11 cellular contexts compared by ENCODE assay signal in genomic region chr12:54412348-54412747, GRCh38. TPM values are rescaled to one million over a fixed set of nuclear protein-coding genes. Genes with fewer than 3 reads are reported as not detected.
DNase-seq lines count a peak whose midpoint lies in the region; ATAC-seq, FAIRE-seq and TF ChIP-seq lines count a peak whose summit lies in the region.
"Had no signal": no experiment of that assay in that cellular context is flagged by ENCODE, and none has a peak within 500 bp of the region (broad histone marks: within the 10 kb centered on the region; RNA-seq: fewer than 3 reads in every experiment).

No MANE protein-coding gene starts in this region.

- peaks cover 14 to 20% of the 10 kb centered on the region in 2 donors for H3K36me3 ChIP-seq in neuronal stem cell (replicated peaks in 1 of 2; ENCODE audit: control insufficient read depth in 2 of 2, insufficient read depth in 2 of 2, low read length in 2 of 2)

- peaks cover 2 to 8% of the 10 kb centered on the region in 2 donors for H3K4me1 ChIP-seq in neuronal stem cell (ENCODE audit: control insufficient read depth in 2 of 2, insufficient read depth in 1 of 2, low read depth in 1 of 2, low read length in 2 of 2)

- H2BK5ac ChIP-seq in neuronal stem cell (ENCODE audit: low read length) = no peak overlapping the region

- H3K27me3 ChIP-seq in neuronal stem cell (ENCODE audit: control insufficient read depth in 3 of 3, insufficient read depth in 3 of 3, low read depth in 1 of 3, low read length in 3 of 3) = no peaks in the 10 kb centered on the region

- H3K14ac ChIP-seq in neuronal stem cell (ENCODE audit: low read length) = no peak overlapping the region

- H3K18ac ChIP-seq in neuronal stem cell (ENCODE audit: low read length) = no peak overlapping the region

- no peak for TF ChIP-seq POLR2A in GM12892 (IDR thresholded peaks at IDR 0.05; ENCODE audit: low read depth, low read length)

- DNase-seq in islet precursor cell (peak; percentile 45), NCI-H2171 treated with DMSO at 0.1 percent for 48 hours (lab: John Stamatoyannopoulos, UW) (no peak), neuronal stem cell (ENCODE audit: low spot score) (no peak), GM12892 (ENCODE audit: insufficient read length) (no peak)
- DNase-seq in stimulated activated naive B cell treated with anti-CD40 and anti-IgM and Interleukin-4, amounts not matched to agents 10 μg/mL and 1 μg/mL and 100 μg/mL, for 72 hours = no peak
- DNase-seq: NCI-H1436 treated with DMSO at 0.1 percent for 48 hours, SHP77 treated with DMSO at 0.1 percent for 48 hours had no signal

- no peak overlapping the region for H4K91ac ChIP-seq in neuronal stem cell (ENCODE audit: low read depth, low read length, poor library complexity)

- H3K36me3 Mint-ChIP-seq in IgD-negative memory B cell = no peaks in the 10 kb centered on the region
- no peaks in the 10 kb centered on the region for H3K36me3 Mint-ChIP-seq in activated naive CD8-positive, alpha-beta T cell
- H3K36me3 Mint-ChIP-seq in stimulated activated naive B cell treated with anti-CD40 and anti-IgM and Interleukin-4, amounts not matched to agents 10 μg/mL and 1 μg/mL and 100 μg/mL, for 72 hours = no peaks in the 10 kb centered on the region
- H3K36me3 Mint-ChIP-seq: type B pancreatic cell had no signal

- H2BK12ac ChIP-seq in neuronal stem cell (ENCODE audit: low read length) = no peak overlapping the region

- H3K4me1 Mint-ChIP-seq in IgD-negative memory B cell = peaks cover 33 to 50% (median 34%) of the 10 kb centered on the region in 3 donors
- H3K4me1 Mint-ChIP-seq in activated naive CD8-positive, alpha-beta T cell (ENCODE audit: low read depth) = peaks cover 64% of the 10 kb centered on the region
- peaks cover 44 to 68% of the 10 kb centered on the region in 2 donors for H3K4me1 Mint-ChIP-seq in stimulated activated naive B cell treated with anti-CD40 and anti-IgM and Interleukin-4, amounts not matched to agents 10 μg/mL and 1 μg/mL and 100 μg/mL, for 72 hours

- no peak overlapping the region for H3K27ac ChIP-seq in neuronal stem cell (replicated peaks; ENCODE audit: low read length)

- H2BK15ac ChIP-seq in neuronal stem cell (ENCODE audit: low read length) = no peak overlapping the region

- FAIRE-seq in GM12892 (lab: Jason Lieb, UNC) = no peak

- no peak overlapping the region for H3K4me3 ChIP-seq in neuronal stem cell (ENCODE audit: low read length in 2 of 2)

- H3K9ac ChIP-seq in neuronal stem cell (ENCODE audit: low read depth, low read length, poor library complexity) = no peak overlapping the region

- H3K27ac Mint-ChIP-seq in IgD-negative memory B cell = peak overlapping the region; percentile 50 to 87 (median 86)
- peak overlapping the region; percentile 97 for H3K27ac Mint-ChIP-seq in activated naive CD8-positive, alpha-beta T cell
- peak overlapping the region; percentile 7 for H3K27ac Mint-ChIP-seq in stimulated activated naive B cell treated with anti-CD40 and anti-IgM and Interleukin-4, amounts not matched to agents 10 μg/mL and 1 μg/mL and 100 μg/mL, for 72 hours
- H3K27ac Mint-ChIP-seq: type B pancreatic cell had no signal

- H2BK120ac ChIP-seq in neuronal stem cell (ENCODE audit: low read depth, low read length) = no peak overlapping the region

- H3K9me3 ChIP-seq in neuronal stem cell (replicated peaks in 1 of 2; ENCODE audit: control insufficient read depth in 2 of 2, insufficient read depth in 1 of 2, low read depth in 1 of 2, low read length in 2 of 2) = no peaks in the 10 kb centered on the region

- no peak overlapping the region for H2AK5ac ChIP-seq in neuronal stem cell (ENCODE audit: low read depth, low read length)

- no peak overlapping the region for H4K8ac ChIP-seq in neuronal stem cell (ENCODE audit: low read depth, low read length)

- H3K27me3 Mint-ChIP-seq in IgD-negative memory B cell = peaks cover 1% of the 10 kb centered on the region
- no peaks in the 10 kb centered on the region for H3K27me3 Mint-ChIP-seq in activated naive CD8-positive, alpha-beta T cell
- no peaks in the 10 kb centered on the region for H3K27me3 Mint-ChIP-seq in stimulated activated naive B cell treated with anti-CD40 and anti-IgM and Interleukin-4, amounts not matched to agents 10 μg/mL and 1 μg/mL and 100 μg/mL, for 72 hours

- no CpG with 5 or more reads among the region's 4 CpGs for WGBS in neuronal stem cell (ENCODE audit: extremely low coverage in 2 of 2, insufficient read length in 2 of 2, insufficient replicate concordance in 1 of 2), 2 donors

- no peak overlapping the region for H3K23ac ChIP-seq in neuronal stem cell (ENCODE audit: low read depth, low read length, poor library complexity)

- peak in 1 of 2 donors; percentile 8 for ATAC-seq in stimulated activated naive B cell treated with anti-CD40 and anti-IgM and Interleukin-4, amounts not matched to agents 10 μg/mL and 1 μg/mL and 100 μg/mL, for 72 hours (replicated peaks)
- no peak for ATAC-seq in GM21528 (IDR thresholded peaks at IDR 0.05; ENCODE audit: low FRiP score, unreplicated experiment)

- no peak overlapping the region for H3K4me2 ChIP-seq in neuronal stem cell (ENCODE audit: insufficient read depth, low read length, poor library complexity, severe bottlenecking)

- H3K4ac ChIP-seq in neuronal stem cell (ENCODE audit: low read length) = no peak overlapping the region

- peak overlapping the region in 2 of 4 donors; percentile 71 to 87 for H3K4me3 Mint-ChIP-seq in IgD-negative memory B cell
- peak overlapping the region; percentile 82 for H3K4me3 Mint-ChIP-seq in activated naive CD8-positive, alpha-beta T cell
- H3K4me3 Mint-ChIP-seq in stimulated activated naive B cell treated with anti-CD40 and anti-IgM and Interleukin-4, amounts not matched to agents 10 μg/mL and 1 μg/mL and 100 μg/mL, for 72 hours = no peak overlapping the region
- H3K4me3 Mint-ChIP-seq: type B pancreatic cell had no signal

- H3K79me1 ChIP-seq in neuronal stem cell (ENCODE audit: low read depth, low read length) = peaks cover 7% of the 10 kb centered on the region

- H2AFZ ChIP-seq in neuronal stem cell (ENCODE audit: low read length) = no peak overlapping the region

- no peaks in the 10 kb centered on the region for H3K9me3 Mint-ChIP-seq in IgD-negative memory B cell
- no peaks in the 10 kb centered on the region for H3K9me3 Mint-ChIP-seq in activated naive CD8-positive, alpha-beta T cell (ENCODE audit: low read depth)
- H3K9me3 Mint-ChIP-seq in stimulated activated naive B cell treated with anti-CD40 and anti-IgM and Interleukin-4, amounts not matched to agents 10 μg/mL and 1 μg/mL and 100 μg/mL, for 72 hours = no peaks in the 10 kb centered on the region
- H3K9me3 Mint-ChIP-seq: type B pancreatic cell had no signal

RNA-seq across cellular contexts. Expression of gene ITGA5, which starts 6.7 kb away (rescaled TPM):
- polyA plus RNA-seq in IgD-negative memory B cell = 1.6 TPM
- polyA plus RNA-seq in neuronal stem cell (2013, experiment 1 of 2) = 37.3 TPM
- polyA plus RNA-seq in neuronal stem cell (2013, experiment 2 of 2) = 38.6 TPM
- polyA plus RNA-seq in GM12892 (2012; ENCODE audit: missing spikeins) = 1.8 TPM

RNA-seq across cellular contexts. Expression of gene ZNF385A, which starts 27.8 kb away (rescaled TPM):
- 4.2 TPM for polyA plus RNA-seq in IgD-negative memory B cell
- 60.0 TPM for polyA plus RNA-seq in neuronal stem cell (2013, experiment 1 of 2)
- 56.5 TPM for polyA plus RNA-seq in neuronal stem cell (2013, experiment 2 of 2)
- 1.1 TPM for polyA plus RNA-seq in GM12892 (2012; ENCODE audit: missing spikeins)

RNA-seq across cellular contexts. Expression of gene GPR84, which starts 48.1 kb away (rescaled TPM):
- not detected for polyA plus RNA-seq in IgD-negative memory B cell
- 0.03 TPM for polyA plus RNA-seq in neuronal stem cell (2013, experiment 1 of 2)
- 0.04 TPM for polyA plus RNA-seq in neuronal stem cell (2013, experiment 2 of 2)
- polyA plus RNA-seq in GM12892 (2012; ENCODE audit: missing spikeins) = 1.9 TPM

Comparison
In these comparisons a context has a peak if more than half of its experiments do, and no peak if none do; other contexts are left out.
1. H3K27ac Mint-ChIP-seq: peak in every context shown above with its lines; median percentile 97 in activated naive CD8-positive, alpha-beta T cell; 86 in IgD-negative memory B cell; 7 in stimulated activated naive B cell treated with anti-CD40 and anti-IgM and Interleukin-4, amounts not matched to agents 10 μg/mL and 1 μg/mL and 100 μg/mL, for 72 hours.